Comparison of ENCODE assay signal across 8 cellular contexts in the genomic region with DNA sequence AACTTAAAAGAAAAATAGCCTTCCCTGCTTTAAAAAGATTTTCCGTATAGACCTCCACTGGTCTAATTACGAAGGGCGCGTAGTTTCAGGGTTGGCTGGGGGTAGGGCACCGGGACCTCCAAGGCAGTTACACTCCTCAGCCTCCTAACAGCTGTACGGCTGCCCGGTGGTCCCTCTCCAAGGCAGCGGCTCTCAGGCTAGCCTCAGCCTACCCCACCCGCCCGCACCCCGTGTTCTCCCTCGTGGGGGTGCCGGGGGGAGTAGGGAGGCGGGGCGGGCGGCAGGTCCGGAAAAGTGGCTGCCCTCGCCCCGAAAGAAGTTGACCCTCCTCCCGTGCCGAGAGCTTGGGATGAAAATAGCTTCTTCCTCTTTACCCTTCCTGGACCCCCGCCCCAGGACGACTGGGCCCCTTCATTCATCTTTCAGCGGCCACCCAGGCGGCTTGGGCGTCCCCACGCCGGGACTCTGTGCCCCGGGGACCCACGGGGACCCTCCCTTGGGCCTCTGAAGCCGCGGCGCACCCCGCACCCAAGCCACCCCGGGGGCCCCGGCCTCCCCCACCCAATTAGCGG. TPM values are rescaled to one million over a fixed set of nuclear protein-coding genes. Genes with fewer than 3 reads are reported as not detected.
DNase-seq lines count a peak whose midpoint lies in the region; ATAC-seq and TF ChIP-seq lines count a peak whose summit lies in the region.

No MANE protein-coding gene starts in this region.

- CTCF ChIA-PET in CD8-positive, alpha-beta memory T cell (lab: Charles Lee): interaction anchor here (0.8 kb wide), 1 partner anchor 67 kb away, joined by 3 read pairs; no protein-coding TSS in a partner anchor

- no peaks in the 10 kb centered on the region for H3K9me3 ChIP-seq in CD8-positive, alpha-beta memory T cell (ENCODE audit: low read length)

- POLR2A ChIA-PET in CD8-positive, alpha-beta memory T cell (lab: Charles Lee): interaction anchor here (0.6 to 1.0 kb wide), 2 partner anchors 68 to 75 kb away, joined by 3 to 5 read pairs; no protein-coding TSS in a partner anchor

- no peak for ATAC-seq in HG02610 (IDR thresholded peaks at IDR 0.05; ENCODE audit: unreplicated experiment)

- peaks cover 0 to 6% (median 0%) of the 10 kb centered on the region in 3 donors for H3K36me3 Mint-ChIP-seq in CD8-positive, alpha-beta memory T cell
- peaks cover 10% of the 10 kb centered on the region; the same call in 1 of the 2 replicates for H3K36me3 Mint-ChIP-seq in HFFc6 (ENCODE audit: low read depth)

- no peak for TF ChIP-seq CTCF in HFFc6 (IDR thresholded peaks at IDR 0.05)

- peaks cover 25% of the 10 kb centered on the region for H3K4me1 ChIP-seq in CD8-positive, alpha-beta memory T cell (ENCODE audit: insufficient read depth, low read length)

- peak overlapping the region; percentile 67 to 95 (median 85) for H3K27ac Mint-ChIP-seq in CD8-positive, alpha-beta memory T cell
- peak overlapping the region; percentile 96 for H3K27ac Mint-ChIP-seq in HFFc6

- peak overlapping the region; percentile 73 for H3K4me3 ChIP-seq in CD8-positive, alpha-beta memory T cell (ENCODE audit: low read length)

- peaks cover 20 to 23% (median 22%) of the 10 kb centered on the region in 3 donors for H3K4me1 Mint-ChIP-seq in CD8-positive, alpha-beta memory T cell
- H3K4me1 Mint-ChIP-seq in HFFc6 (ENCODE audit: low read depth): peaks cover 51% of the 10 kb centered on the region

- no peaks in the 10 kb centered on the region for H3K36me3 ChIP-seq in CD8-positive, alpha-beta memory T cell (ENCODE audit: insufficient read depth, low read length)

- no peaks in the 10 kb centered on the region for H3K9me3 Mint-ChIP-seq in CD8-positive, alpha-beta memory T cell
- no peaks in the 10 kb centered on the region for H3K9me3 Mint-ChIP-seq in HFFc6

- H3K27me3 Mint-ChIP-seq in CD8-positive, alpha-beta memory T cell: peaks cover 0 to 2% of the 10 kb centered on the region in 2 donors
- H3K27me3 Mint-ChIP-seq in HFFc6 (ENCODE audit: insufficient read depth): peaks cover 3% of the 10 kb centered on the region

- peak in 3 of 5 donors; percentile 20 to 61 (median 33) for DNase-seq in CD8-positive, alpha-beta memory T cell
- DNase-seq in HFFc6 (no peak), SK-N-DZ (ENCODE audit: low spot score) (peak; percentile 15), caudate nucleus (lab: John Stamatoyannopoulos, UW) (peak in 31 of 61 donors; percentile 6 to 72 (median 39)), NCI-H1436 (lab: John Stamatoyannopoulos, UW) (no peak)
- DNase-seq in stimulated activated CD4-positive, alpha-beta T cell treated with anti-CD3 and anti-CD28 coated beads, Interleukin-4, amount 100 ng/mL, for 4 hours: peak; percentile 11 to 25

- peak overlapping the region; percentile 79 for H3K27ac ChIP-seq in CD8-positive, alpha-beta memory T cell (ENCODE audit: low read depth, low read length)
- peak overlapping the region; percentile 95 for H3K27ac ChIP-seq in caudate nucleus (ENCODE audit: low read depth, low read length)
- peak overlapping the region; percentile 92 for H3K27ac ChIP-seq in layer of hippocampus (ENCODE audit: low read depth, low read length)

- no peaks in the 10 kb centered on the region for H3K27me3 ChIP-seq in CD8-positive, alpha-beta memory T cell (ENCODE audit: insufficient read depth, low read length, poor library complexity, severe bottlenecking)
- no peaks in the 10 kb centered on the region for H3K27me3 ChIP-seq in layer of hippocampus (ENCODE audit: control insufficient read depth, insufficient read depth, low read length)

- peak overlapping the region; percentile 69 to 100 (median 92) for H3K4me3 Mint-ChIP-seq in CD8-positive, alpha-beta memory T cell
- peak overlapping the region; percentile 88 for H3K4me3 Mint-ChIP-seq in HFFc6

RNA-seq across cellular contexts. Expression of a gene that starts 1.0 kb away (rescaled TPM):
- 10 to 100 TPM; 14.5 to 14.9 TPM for total RNA-seq in CD8-positive, alpha-beta memory T cell
- polyA plus RNA-seq in CD8-positive, alpha-beta memory T cell: 1.1 TPM
- total RNA-seq in HFFc6 (2021; fragmentation: NEBNext Ultra II Directional; extraction: Animal tissue kit (Norgen Biotek cat#: 25700)): 10 to 100 TPM; 24.5 to 27.6 (median 25.1) TPM
- 6.5 and 8.2 TPM in 2 replicates for polyA plus RNA-seq in SK-N-DZ (2014; cell fraction: cytosol; rRNA removed)
- polyA plus RNA-seq in SK-N-DZ (2014; cell fraction: nucleus; rRNA removed): 5.2 and 5.6 TPM in 2 replicates

Comparison
In these comparisons a context has a peak if more than half of its experiments do, and no peak if none do; other contexts are left out.
1. DNase-seq: peak in CD8-positive, alpha-beta memory T cell (3 of 5), SK-N-DZ (single experiment), caudate nucleus (31 of 61) and stimulated activated CD4-positive, alpha-beta T cell treated with anti-CD3 and anti-CD28 coated beads, Interleukin-4, amount 100 ng/mL, for 4 hours (2 of 2); none in HFFc6 (single experiment) and NCI-H1436 (single experiment).
2. Peak in every context shown above with its lines, with median percentiles within 50 percentile points of each other: H3K27ac ChIP-seq.